In genomic region chr6:118869894-118870665, GRCh38 we compare ENCODE assay signal across 17 cellular contexts. TPM values are rescaled to one million over a fixed set of nuclear protein-coding genes. Genes with fewer than 3 reads are reported as not detected.
A peak's percentile ranks its signal among the peaks of the same experiment; 100 is the strongest.
DNase-seq lines count a peak whose midpoint lies in the region; ATAC-seq, FAIRE-seq and TF ChIP-seq lines count a peak whose summit lies in the region.
"Had no signal": no experiment of that assay in that cellular context is flagged by ENCODE, and none has a peak within 500 bp of the region (broad histone marks: within the 10 kb centered on the region; RNA-seq: fewer than 3 reads in every experiment).

No MANE protein-coding gene starts in this region.

- TF ChIP-seq CTCF in K562 (IDR thresholded peaks at IDR 0.05 in 2 of 3, conservative IDR thresholded peaks at IDR 0.05 in 1 of 3; ENCODE audit: insufficient read depth in 2 of 3, low read depth in 1 of 3, low read length in 3 of 3): no peak
- TF ChIP-seq CTCF in kidney (IDR thresholded peaks at IDR 0.05; ENCODE audit: borderline replicate concordance, extremely low read depth, insufficient read depth): no peak
- TF ChIP-seq CTCF in nephron progenitor cell (IDR thresholded peaks at IDR 0.05): no peak
- TF ChIP-seq CTCF in stomach (IDR thresholded peaks at IDR 0.05): no peak

- H3K4me1 Mint-ChIP-seq in nephron progenitor cell: no peaks in the 10 kb centered on the region

- H3K36me3 ChIP-seq in K562 (ENCODE audit: control insufficient read depth, insufficient read depth, low read length) (no peaks in the 10 kb centered on the region; the same call in 2 of the 3 replicates), kidney (ENCODE audit: control insufficient read depth in 1 of 2, insufficient read depth in 2 of 2, low read length in 2 of 2) (no peaks in the 10 kb centered on the region), stomach (no peaks in the 10 kb centered on the region)
- H3K36me3 ChIP-seq: transverse colon had no signal

- H4K20me1 ChIP-seq in K562 (replicated peaks; ENCODE audit: control insufficient read depth, insufficient read depth, low read length): no peaks in the 10 kb centered on the region

- no TSS peak for BruUV-seq in K562 (replicated peaks; lab: Mats Ljungman, UMichigan)

- intact Hi-C loops in K562 (cut with micrococcal nuclease): no loop called here
- intact Hi-C loops in kidney (cut with DNase I): no loop called here
- intact Hi-C loops in stomach (cut with DNase I; ENCODE audit: low total_unique reads): no loop called here

- no peak overlapping the region for H3K4me2 ChIP-seq in K562 (ENCODE audit: insufficient read depth, low read length)
- H3K4me2 ChIP-seq: PC-9 had no signal

- 0 out of 3 replicates have a peak, but pooled peaks cover 9% of the 10 kb centered on the region for H3K79me2 ChIP-seq in K562 (ENCODE audit: control insufficient read depth, insufficient read depth, low read length)

- H3K27me3 Mint-ChIP-seq in nephron progenitor cell (ENCODE audit: low read depth, poor library complexity): peaks cover 3% of the 10 kb centered on the region
- H3K27me3 Mint-ChIP-seq: naive thymus-derived CD4-positive, alpha-beta T cell had no signal

- TF ChIP-seq POLR2A in K562 (conservative IDR thresholded peaks at IDR 0.05) (no peak), stomach (IDR thresholded peaks at IDR 0.05) (no peak)

- H3K9me1 ChIP-seq in K562 (ENCODE audit: control insufficient read depth, insufficient read depth, low read length): no peaks in the 10 kb centered on the region

- H3K27ac ChIP-seq in K562 (ENCODE audit: extremely low read depth, low read depth, low read length): no peak overlapping the region
- no peak overlapping the region for H3K27ac ChIP-seq in kidney (ENCODE audit: low read depth in 2 of 2, low read length in 2 of 2)
- no peak overlapping the region for H3K27ac ChIP-seq in stomach
- H3K27ac ChIP-seq: PC-9, transverse colon had no signal

- H3K9me3 Mint-ChIP-seq in nephron progenitor cell: peaks cover 45% of the 10 kb centered on the region

- no peaks in the 10 kb centered on the region for H3K27me3 ChIP-seq in K562 (ENCODE audit: control insufficient read depth in 2 of 2, insufficient read depth in 2 of 2, low read length in 2 of 2)
- no peaks in the 10 kb centered on the region for H3K27me3 ChIP-seq in stomach
- H3K27me3 ChIP-seq: transverse colon had no signal

- H3K4me3 ChIP-seq in K562 (no peak overlapping the region), kidney (ENCODE audit: low read length in 2 of 2) (no peak overlapping the region), stomach (no peak overlapping the region)
- H3K4me3 ChIP-seq: PC-9, transverse colon had no signal

- H3K4me3 Mint-ChIP-seq in nephron progenitor cell: no peak overlapping the region

- FAIRE-seq in A204.1 (lab: Jason Lieb, UNC) (peak; percentile 14), K562 (lab: Jason Lieb, UNC) (no peak), kidney (lab: Jason Lieb, UNC) (peak; percentile 64)
- FAIRE-seq: G401.6 had no signal

- H3K27ac Mint-ChIP-seq in nephron progenitor cell: no peak overlapping the region

- peak; percentile 3 for DNase-seq in NCI-H226
- DNase-seq in K562 (ENCODE audit: extremely low read depth in 1 of 4, low spot score in 3 of 4): no peak
- no peak for DNase-seq in kidney
- no peak for DNase-seq in nephron progenitor cell
- no peak for DNase-seq in stomach
- no peak for DNase-seq in GM19240 (ENCODE audit: insufficient read length, low spot score)
- DNase-seq: activated CD8-positive, alpha-beta memory T cell treated with anti-CD3 and anti-CD28 coated beads, Interleukin-2, amount 50 U/mL, for 4 hours; Karpas-422; left ventricle myocardium superior; naive thymus-derived CD4-positive, alpha-beta T cell; NCI-H2029 treated with DMSO at 0.1 percent for 48 hours; NCI-H524 treated with DMSO at 0.1 percent for 48 hours; transverse colon had no signal

- H3K9ac ChIP-seq in K562 (ENCODE audit: insufficient read depth in 1 of 2, low read depth in 2 of 2, low read length in 2 of 2) (no peak overlapping the region), kidney (ENCODE audit: low read length in 2 of 2) (no peak overlapping the region)

- no peak for TF ChIP-seq RAD21 in K562 (CRISPR knock-in tag; conservative IDR thresholded peaks at IDR 0.05 in 1 of 2, IDR thresholded peaks at IDR 0.05 in 1 of 2)

- H3K4me1 ChIP-seq in K562 (replicated peaks in 1 of 2; ENCODE audit: control insufficient read depth in 2 of 2, insufficient read depth in 2 of 2, low read length in 2 of 2) (no peaks in the 10 kb centered on the region; a peak in 1 of 5 replicates), kidney (ENCODE audit: control insufficient read depth in 1 of 2, insufficient read depth in 1 of 2, low read depth in 1 of 2, low read length in 2 of 2) (peaks cover 0 to 2% of the 10 kb centered on the region in 2 donors), stomach (peaks cover 0 to 14% (median 3%) of the 10 kb centered on the region in 4 donors)

- in situ Hi-C loops in K562 (cut with MboI): no loop called here

- H2AFZ ChIP-seq in K562 (ENCODE audit: low read depth, low read length): no peak overlapping the region
- H2AFZ ChIP-seq: PC-9 had no signal

- POLR2A ChIA-PET in K562 (lab: Yijun Ruan, JAX): no interaction called here

- 35% methylated on average over 3 of the region's 3 CpGs for WGBS in K562 (ENCODE audit: insufficient coverage, low coverage, missing lambda C conversion rate)
- 62 to 85% (median 76%) methylated on average over 3 of the region's 3 CpGs for WGBS in stomach, 5 donors

- ATAC-seq in K562: no peak
- no peak for ATAC-seq in GM19467 (IDR thresholded peaks at IDR 0.05; ENCODE audit: unreplicated experiment)
- ATAC-seq: left ventricle myocardium superior; naive thymus-derived CD4-positive, alpha-beta T cell had no signal

- TF ChIP-seq EP300 in K562 (IDR thresholded peaks at IDR 0.05; ENCODE audit: low read length) (no peak), stomach (IDR thresholded peaks at IDR 0.05) (no peak)

- no peaks in the 10 kb centered on the region for H3K9me3 ChIP-seq in K562 (replicated peaks; ENCODE audit: control insufficient read depth, insufficient read depth, low read depth, low read length)
- H3K9me3 ChIP-seq in kidney (ENCODE audit: control insufficient read depth in 1 of 2, low read length in 2 of 2): no peaks in the 10 kb centered on the region
- H3K9me3 ChIP-seq in stomach: no peaks in the 10 kb centered on the region

- CTCF ChIA-PET in K562 (lab: Yijun Ruan, JAX; ENCODE audit: low intra/inter-chr PET ratio): no interaction called here

- peaks cover 51% of the 10 kb centered on the region for H3K36me3 Mint-ChIP-seq in nephron progenitor cell (ENCODE audit: low read depth)

TF ChIP-seq in K562, 482 proteins besides CTCF, POLR2A, EP300 and RAD21:
- TF ChIP-seq ZNF212 (CRISPR knock-in tag; IDR thresholded peaks at IDR 0.05) (no peak), NFIC (IDR thresholded peaks at IDR 0.05) (0 out of 2 replicates have a peak, but pooled peaks have one; percentile 21)

RNA-seq across cellular contexts. Expression of gene ASF1A, which starts 23.9 kb away (rescaled TPM):
- 12.1 and 19.2 TPM in 2 replicates for total RNA-seq in K562 (2011; cell fraction: chromatin; rRNA removed; ENCODE audit: low replicate concordance)
- 6.8 and 7.5 TPM in 2 replicates for total RNA-seq in K562 (2011; cell fraction: nucleolus; rRNA removed)
- 8.8 and 12.4 TPM in 2 replicates for total RNA-seq in K562 (2011; cell fraction: nucleoplasm; rRNA removed)
- 31.8 and 34.6 TPM in 2 replicates for total RNA-seq in K562 (2014; rRNA removed)
- 45.3 and 49.5 TPM in 2 replicates for total RNA-seq in K562 (2014; rRNA removed; fragmentation: Illumina TruSeq; extraction: Trizol)
- 28.8 and 31.5 TPM in 2 replicates for total RNA-seq in K562 (2015; rRNA removed; fragmentation: Illumina TruSeq; extraction: Trizol)
- 42.4 and 49.4 TPM in 2 replicates for total RNA-seq in K562 (2021)
- polyA plus RNA-seq in K562 (2011; rRNA removed): 26.8 and 37.0 TPM in 2 replicates
- polyA plus RNA-seq in K562 (2011; cell fraction: cytosol; rRNA removed): 9.0 and 9.9 TPM in 2 replicates
- polyA plus RNA-seq in K562 (2011; cell fraction: nucleus; rRNA removed): 7.4 and 10.5 TPM in 2 replicates
- polyA plus RNA-seq in K562 (2012): 24.5 and 25.5 TPM in 2 replicates
- 35.0 and 36.2 TPM in 2 replicates for polyA plus RNA-seq in K562 (2014; fragmentation: Illumina TruSeq; extraction: Trizol)
- 10 to 100 TPM; 32.1 to 34.8 TPM for polyA plus RNA-seq in K562 (2014; fragmentation: Nextera tagmentation; extraction: Ambion mirVana)
- 33.2 and 34.5 TPM in 2 replicates for polyA plus RNA-seq in K562 (2014; rRNA removed)
- polyA minus RNA-seq in K562 (2011; rRNA and poly(A)+ RNA removed): 23.1 and 25.9 TPM in 2 replicates
- polyA minus RNA-seq in K562 (2011; cell fraction: cytosol; rRNA and poly(A)+ RNA removed): 7.7 and 13.6 TPM in 2 replicates
- 13.7 and 21.2 TPM in 2 replicates for polyA minus RNA-seq in K562 (2011; cell fraction: nucleus; rRNA and poly(A)+ RNA removed)
- 15.1 TPM for total RNA-seq in kidney
- 15.1 TPM for polyA plus RNA-seq in kidney (ENCODE audit: insufficient read depth, low read depth, low replicate concordance)
- total RNA-seq in stomach: 10 to 100 TPM in 3 of 5 donors, 1 to 10 TPM in 1, under 1 TPM in 1; 0.87 to 39.7 (median 17.9) TPM
- polyA plus RNA-seq in stomach: 10 to 100 TPM; 13.5 to 15.1 (median 13.9) TPM
